In the genomic region with DNA sequence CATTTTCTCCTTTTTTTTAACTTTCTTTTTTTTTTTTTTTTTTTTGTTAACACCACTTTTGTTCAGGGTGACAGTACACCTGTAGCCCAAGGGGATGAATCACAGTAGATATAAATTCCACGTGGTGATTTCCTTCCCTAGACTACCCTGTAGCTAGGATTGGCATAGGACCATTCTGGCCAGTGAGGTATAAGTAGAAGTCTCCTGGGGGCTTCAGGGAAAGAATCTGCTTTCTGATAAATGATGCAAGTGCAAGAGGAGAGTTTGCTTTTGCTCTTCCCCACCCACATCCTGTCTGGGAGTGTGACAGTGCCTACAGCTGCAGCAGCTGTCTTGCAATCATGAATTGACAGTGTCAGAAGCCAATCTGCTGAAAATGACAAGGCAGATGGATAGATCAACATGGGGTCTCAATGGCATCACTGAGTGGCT, we compare ENCODE assay signal across 8 cellular contexts.
DNase-seq lines count a peak whose midpoint lies in the region; ATAC-seq and TF ChIP-seq lines count a peak whose summit lies in the region.

No MANE protein-coding gene starts in this region.

- H3K27me3 ChIP-seq in left ventricle myocardium inferior (ENCODE audit: low read depth) (no peaks in the 10 kb centered on the region), breast epithelium (no peaks in the 10 kb centered on the region)

- H3K36me3 ChIP-seq in mucosa of descending colon (ENCODE audit: low read depth) (no peaks in the 10 kb centered on the region), left ventricle myocardium inferior (no peaks in the 10 kb centered on the region), breast epithelium (no peaks in the 10 kb centered on the region)

- H3K4me3 ChIP-seq in mucosa of descending colon (no peak overlapping the region), left ventricle myocardium inferior (no peak overlapping the region), breast epithelium (no peak overlapping the region)

- no peak for TF ChIP-seq CTCF in GM10266 (IDR thresholded peaks at IDR 0.05; ENCODE audit: control insufficient read depth, insufficient read depth, low read depth, missing control alignments)
- TF ChIP-seq CTCF in mucosa of descending colon (IDR thresholded peaks at IDR 0.05): no peak
- no peak for TF ChIP-seq CTCF in left ventricle myocardium inferior (IDR thresholded peaks at IDR 0.05; ENCODE audit: borderline replicate concordance)
- no peak for TF ChIP-seq CTCF in breast epithelium (IDR thresholded peaks at IDR 0.05)

- H3K4me1 ChIP-seq in mucosa of descending colon (ENCODE audit: low read depth) (no peaks in the 10 kb centered on the region), left ventricle myocardium inferior (peaks cover 10% of the 10 kb centered on the region), breast epithelium (no peaks in the 10 kb centered on the region)

- ATAC-seq in GM21526 (IDR thresholded peaks at IDR 0.05; ENCODE audit: low FRiP score, unreplicated experiment) (peak; percentile 96), mucosa of descending colon (peak; percentile 41)

- DNase-seq in GM10266 (ENCODE audit: extremely low spot score) (peak; percentile 73), KBM-7 (peak; percentile 34), mucosa of descending colon (no peak), left ventricle myocardium inferior (no peak), breast epithelium (ENCODE audit: low spot score in 2 of 2) (no peak), SW480 (ENCODE audit: low spot score) (no peak)
- peak; percentile 37 to 64 for DNase-seq in activated CD4-positive, alpha-beta T cell treated with anti-CD3 and anti-CD28 coated beads for 4 hours

- in situ Hi-C loops in KBM-7 (cut with MboI; ENCODE audit: low pct_unique_long_range_greater_than_20kb, low sequenced_read_pairs): no loop called here

- no peaks in the 10 kb centered on the region for H3K9me3 ChIP-seq in mucosa of descending colon
- no peaks in the 10 kb centered on the region for H3K9me3 ChIP-seq in left ventricle myocardium inferior (replicated peaks)
- no peaks in the 10 kb centered on the region for H3K9me3 ChIP-seq in breast epithelium

- intact Hi-C loops in mucosa of descending colon (cut with DNase I, micrococcal nuclease): no loop called here
- intact Hi-C loops in left ventricle myocardium inferior (cut with micrococcal nuclease): no loop called here
- intact Hi-C loops in breast epithelium (cut with DNase I; ENCODE audit: low total_unique reads): no loop called here

- H3K27ac ChIP-seq in left ventricle myocardium inferior (replicated peaks) (no peak overlapping the region), breast epithelium (no peak overlapping the region)

- TF ChIP-seq POLR2A in breast epithelium (IDR thresholded peaks at IDR 0.05): no peak

Comparison
In these comparisons a context has a peak if more than half of its experiments do, and no peak if none do; other contexts are left out.
1. DNase-seq: peak in GM10266 (single experiment), KBM-7 (single experiment) and activated CD4-positive, alpha-beta T cell treated with anti-CD3 and anti-CD28 coated beads for 4 hours (2 of 2); none in mucosa of descending colon (0 of 3), left ventricle myocardium inferior (single experiment), breast epithelium (0 of 2) and SW480 (single experiment).